Comparison of ENCODE assay signal across 27 cellular contexts in the genomic region with DNA sequence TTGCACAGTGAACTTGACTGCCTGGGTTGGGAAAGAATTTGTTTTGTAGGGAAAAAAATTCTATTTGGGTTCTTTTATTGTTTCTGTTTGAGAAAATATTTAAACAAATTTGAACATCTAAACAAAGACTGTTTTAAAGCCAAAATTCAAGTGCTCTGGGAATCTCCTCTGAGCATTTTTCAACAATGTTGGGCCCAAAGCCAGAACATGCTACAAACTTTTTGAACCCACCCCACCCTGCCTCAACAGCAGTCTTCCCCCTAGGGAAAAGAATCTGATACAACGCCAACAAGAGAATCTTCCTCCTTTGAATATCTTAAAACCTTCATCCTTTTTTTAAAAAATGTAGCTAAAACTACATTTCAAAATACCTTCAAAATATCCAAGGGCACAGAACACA.
"Had no signal": no experiment of that assay in that cellular context is flagged by ENCODE, and none has a peak within 500 bp of the region (broad histone marks: within the 10 kb centered on the region; RNA-seq: fewer than 3 reads in every experiment).

No MANE protein-coding gene starts in this region.

- H3K36me3 ChIP-seq: adrenal gland, cardiac muscle cell, colonic mucosa, neutrophil, sigmoid colon, uterus had no signal

- H3K27ac ChIP-seq: adrenal gland, body of pancreas, cardiac muscle cell, colonic mucosa, dorsolateral prefrontal cortex, neutrophil, sigmoid colon, uterus, VCaP had no signal

- DNase-seq: activated CD4-positive, alpha-beta T cell treated with anti-CD3 and anti-CD28 coated beads for 4 hours; activated CD4-positive, alpha-beta T cell treated with anti-CD3 and anti-CD28 coated beads, Interleukin-2, amount 50 U/mL, for 4 hours; activated effector memory CD4-positive, alpha-beta T cell treated with Interleukin-2 at 50 U/mL for 16 hours; activated naive CD4-positive, alpha-beta T cell treated with Interleukin-2 at 50 U/mL for 16 hours; adrenal gland; aorta; body of pancreas; cerebellar nuclear complex; colonic mucosa; dorsolateral prefrontal cortex; effector memory CD4-positive, alpha-beta T cell; kidney glomerular epithelial cell; mammary epithelial cell; nephron progenitor cell; sigmoid colon; small intestine; stimulated activated CD4-positive, alpha-beta T cell treated with anti-CD3 and anti-CD28 coated beads, Interleukin-4, amount 100 ng/mL, for 4 hours; stimulated activated CD8-positive, alpha-beta memory T cell treated with anti-CD3 and anti-CD28 coated beads, Interleukin-4, amount 100 ng/mL, for 48 hours; stimulated activated naive CD8-positive, alpha-beta T cell treated with anti-CD3 and anti-CD28 coated beads, Interleukin-15, amount 100 ng/mL, for 72 hours; substantia nigra; uterus had no signal

- H3K36me3 Mint-ChIP-seq: stimulated activated memory B cell treated with anti-CD40 and anti-IgM and Interleukin-4, amounts not matched to agents 10 μg/mL and 1 μg/mL and 100 μg/mL, for 72 hours; type B pancreatic cell had no signal

- H3K27me3 Mint-ChIP-seq: type B pancreatic cell had no signal

- H3K27ac Mint-ChIP-seq: activated naive CD8-positive, alpha-beta T cell; stimulated activated memory B cell treated with anti-CD40 and anti-IgM and Interleukin-4, amounts not matched to agents 10 μg/mL and 1 μg/mL and 100 μg/mL, for 72 hours; stimulated activated naive CD8-positive, alpha-beta T cell treated with anti-CD3 and anti-CD28 coated beads, Interleukin-15, amount 100 ng/mL, for 72 hours; type B pancreatic cell had no signal

- H3K27me3 ChIP-seq: adrenal gland, body of pancreas, cardiac muscle cell, colonic mucosa, sigmoid colon, uterus had no signal

- H3K4me1 ChIP-seq: adrenal gland, body of pancreas, colonic mucosa, sigmoid colon, uterus had no signal

- H3K4me3 ChIP-seq: adrenal gland, body of pancreas, cardiac muscle cell, colonic mucosa, dorsolateral prefrontal cortex, sigmoid colon, uterus had no signal

- H3K4me3 Mint-ChIP-seq: activated naive CD8-positive, alpha-beta T cell; nephron progenitor cell; stimulated activated memory B cell treated with anti-CD40 and anti-IgM and Interleukin-4, amounts not matched to agents 10 μg/mL and 1 μg/mL and 100 μg/mL, for 72 hours; stimulated activated naive CD8-positive, alpha-beta T cell treated with anti-CD3 and anti-CD28 coated beads, Interleukin-15, amount 100 ng/mL, for 72 hours; type B pancreatic cell had no signal

- H3K9me3 ChIP-seq: adrenal gland, body of pancreas, colonic mucosa, neutrophil, uterus had no signal

- H3K4me1 Mint-ChIP-seq: stimulated activated memory B cell treated with anti-CD40 and anti-IgM and Interleukin-4, amounts not matched to agents 10 μg/mL and 1 μg/mL and 100 μg/mL, for 72 hours; stimulated activated naive CD8-positive, alpha-beta T cell treated with anti-CD3 and anti-CD28 coated beads, Interleukin-15, amount 100 ng/mL, for 72 hours had no signal

- ATAC-seq: body of pancreas; stimulated activated memory B cell treated with anti-CD40 and anti-IgM and Interleukin-4, amounts not matched to agents 10 μg/mL and 1 μg/mL and 100 μg/mL, for 72 hours; stimulated activated naive CD8-positive, alpha-beta T cell treated with anti-CD3 and anti-CD28 coated beads, Interleukin-15, amount 100 ng/mL, for 72 hours had no signal

- H3K9me3 Mint-ChIP-seq: type B pancreatic cell had no signal
